8 cellular contexts compared by ENCODE assay signal in the genomic region with DNA sequence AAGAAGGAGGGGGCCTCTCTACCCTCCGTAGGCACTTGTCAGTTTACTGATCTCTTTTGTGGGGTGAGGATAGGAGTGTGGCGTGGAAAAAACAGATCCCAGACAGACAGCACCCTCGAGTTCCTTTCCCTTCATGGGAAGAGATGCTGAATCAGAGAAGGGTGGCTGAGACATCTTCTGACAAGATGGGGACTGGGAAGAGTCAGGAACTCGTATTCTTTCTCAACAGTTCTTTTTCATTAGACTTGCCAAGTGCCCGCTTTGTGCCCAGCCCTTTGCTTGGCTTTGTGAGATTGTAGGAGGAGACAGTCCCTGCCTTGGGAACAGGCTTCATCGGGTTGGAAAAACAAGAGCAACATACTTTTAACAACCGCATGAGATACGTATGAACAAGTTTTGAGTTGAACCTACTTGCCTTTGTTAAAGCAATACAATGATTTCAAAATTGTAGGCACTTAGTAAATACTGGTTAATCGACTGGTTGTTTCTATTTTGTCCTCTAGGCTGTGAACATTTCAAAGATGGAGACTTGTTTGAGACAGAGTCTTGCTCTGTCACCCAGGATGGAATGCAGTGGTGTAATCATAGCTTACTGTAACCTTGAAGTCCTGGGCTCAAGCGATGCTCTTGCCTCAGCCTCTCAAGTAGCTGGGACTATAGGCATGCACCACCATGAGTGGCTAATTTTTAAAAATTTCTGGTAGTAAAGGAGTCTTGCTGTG. TPM values are rescaled to one million over a fixed set of nuclear protein-coding genes. Genes with fewer than 3 reads are reported as not detected.
DNase-seq lines count a peak whose midpoint lies in the region; ATAC-seq, FAIRE-seq and TF ChIP-seq lines count a peak whose summit lies in the region.

No MANE protein-coding gene starts in this region.

- H3K9me3 ChIP-seq in endothelial cell of umbilical vein (replicated peaks; ENCODE audit: control insufficient read depth, insufficient read depth, low read length) = no peaks in the 10 kb centered on the region
- no peaks in the 10 kb centered on the region for H3K9me3 ChIP-seq in neural progenitor cell (ENCODE audit: low read depth)

- dilution Hi-C loops in endothelial cell of umbilical vein (cut with MboI; ENCODE audit: extremely low pct_ligation_motif_present, low sequenced_read_pairs) = no loop called here

- peak overlapping the region; percentile 96 for H3K4me2 ChIP-seq in endothelial cell of umbilical vein (ENCODE audit: insufficient read depth, low read length)
- peak overlapping the region; percentile 92 for H3K4me2 ChIP-seq in neural progenitor cell

- H3K4me3 ChIP-seq in endothelial cell of umbilical vein (replicated peaks in 1 of 3; ENCODE audit: insufficient read depth in 1 of 3, low read depth in 1 of 3, low read length in 3 of 3) (peak overlapping the region; percentile 21 to 91 (median 87)), neural progenitor cell (peak overlapping the region; percentile 88)

- peak overlapping the region; percentile 97 for H3K27ac Mint-ChIP-seq in stimulated activated naive CD8-positive, alpha-beta T cell treated with anti-CD3 and anti-CD28 coated beads, Interleukin-15, Interleukin-2, amounts not matched to agents 100 ng/mL and 50 ng/mL, for 24 hours
- H3K27ac Mint-ChIP-seq in neural progenitor cell = peak overlapping the region; percentile 96

- intact Hi-C loops in endothelial cell of umbilical vein (cut with micrococcal nuclease) = loop anchor here (2.0 kb wide), 1 partner anchor 39 kb away; no protein-coding TSS in a partner anchor

- H2AFZ ChIP-seq in endothelial cell of umbilical vein (ENCODE audit: low read depth, low read length) (peak overlapping the region; percentile 45), neural progenitor cell (replicated peaks) (no peak overlapping the region)

- peaks cover 0 to 4% of the 10 kb centered on the region in 2 experiments for H3K36me3 ChIP-seq in endothelial cell of umbilical vein (ENCODE audit: control insufficient read depth in 2 of 2, extremely low read depth in 1 of 2, insufficient read depth in 2 of 2, low read length in 2 of 2)
- H3K36me3 ChIP-seq in neural progenitor cell = no peaks in the 10 kb centered on the region

- H3K4me1 ChIP-seq in endothelial cell of umbilical vein (ENCODE audit: control insufficient read depth, extremely low read depth, insufficient read depth, low read length) = peaks cover 11% of the 10 kb centered on the region
- peaks cover 33% of the 10 kb centered on the region for H3K4me1 ChIP-seq in neural progenitor cell

- no peaks in the 10 kb centered on the region for H4K20me1 ChIP-seq in endothelial cell of umbilical vein (replicated peaks; ENCODE audit: control insufficient read depth, extremely low read depth, insufficient read depth, low read length)
- H4K20me1 ChIP-seq in neural progenitor cell (ENCODE audit: low read depth) = peaks cover 27% of the 10 kb centered on the region

- peak overlapping the region; percentile 81 for H3K9ac ChIP-seq in endothelial cell of umbilical vein (replicated peaks; ENCODE audit: extremely low read depth, insufficient read depth, low read length)
- peak overlapping the region; percentile 87 for H3K9ac ChIP-seq in neural progenitor cell

- no peak for TF ChIP-seq POLR2A in endothelial cell of umbilical vein (IDR thresholded peaks at IDR 0.05; ENCODE audit: low read depth, low read length)

- peaks cover 71% of the 10 kb centered on the region for H3K4me1 Mint-ChIP-seq in stimulated activated naive CD8-positive, alpha-beta T cell treated with anti-CD3 and anti-CD28 coated beads, Interleukin-15, Interleukin-2, amounts not matched to agents 100 ng/mL and 50 ng/mL, for 24 hours (ENCODE audit: low read depth)
- peaks cover 37% of the 10 kb centered on the region for H3K4me1 Mint-ChIP-seq in neural progenitor cell

- H3K79me2 ChIP-seq in endothelial cell of umbilical vein (ENCODE audit: control insufficient read depth, insufficient read depth, low read length) (peaks cover 50% of the 10 kb centered on the region), neural progenitor cell (ENCODE audit: low read depth) (peaks cover 57% of the 10 kb centered on the region)

- POLR2A ChIA-PET in RWPE1 (lab: Yijun Ruan, JAX; ENCODE audit: low non-redundant PET) = no interaction called here
- POLR2A ChIA-PET in endothelial cell of umbilical vein (lab: Charles Lee) = no interaction called here

- H3K36me3 Mint-ChIP-seq in stimulated activated naive CD8-positive, alpha-beta T cell treated with anti-CD3 and anti-CD28 coated beads, Interleukin-15, Interleukin-2, amounts not matched to agents 100 ng/mL and 50 ng/mL, for 24 hours (ENCODE audit: low read depth) = peaks cover 44% of the 10 kb centered on the region
- H3K36me3 Mint-ChIP-seq in neural progenitor cell = peaks cover 12% of the 10 kb centered on the region

- no peaks in the 10 kb centered on the region for H3K9me3 Mint-ChIP-seq in stimulated activated naive CD8-positive, alpha-beta T cell treated with anti-CD3 and anti-CD28 coated beads, Interleukin-15, Interleukin-2, amounts not matched to agents 100 ng/mL and 50 ng/mL, for 24 hours
- H3K9me3 Mint-ChIP-seq in neural progenitor cell = no peaks in the 10 kb centered on the region

- H3K27me3 Mint-ChIP-seq in stimulated activated naive CD8-positive, alpha-beta T cell treated with anti-CD3 and anti-CD28 coated beads, Interleukin-15, Interleukin-2, amounts not matched to agents 100 ng/mL and 50 ng/mL, for 24 hours = no peaks in the 10 kb centered on the region
- peaks cover 5% of the 10 kb centered on the region for H3K27me3 Mint-ChIP-seq in neural progenitor cell (ENCODE audit: insufficient read depth, low read depth)

- CTCF ChIA-PET in RWPE1 (lab: Yijun Ruan, JAX) = interaction anchor here (0.7 kb wide), 1 partner anchor 643 kb away, joined by 3 read pairs; no protein-coding TSS in a partner anchor
- CTCF ChIA-PET in endothelial cell of umbilical vein (lab: Charles Lee) = interaction anchor here (1.4 to 2.2 kb wide), 2 partner anchors 241 to 254 kb away, joined by 4 to 9 read pairs; partner anchors contain the start of gene STIM1

- no peaks in the 10 kb centered on the region for H3K9me1 ChIP-seq in endothelial cell of umbilical vein (replicated peaks; ENCODE audit: control insufficient read depth, extremely low read depth, insufficient read depth, low read length)

- peak overlapping the region; percentile 99 for H3K4me3 Mint-ChIP-seq in stimulated activated naive CD8-positive, alpha-beta T cell treated with anti-CD3 and anti-CD28 coated beads, Interleukin-15, Interleukin-2, amounts not matched to agents 100 ng/mL and 50 ng/mL, for 24 hours
- peak overlapping the region; percentile 97 for H3K4me3 Mint-ChIP-seq in neural progenitor cell

- no peak for TF ChIP-seq CTCF in RWPE1 (conservative IDR thresholded peaks at IDR 0.05; ENCODE audit: low read depth)
- no peak for TF ChIP-seq CTCF in endothelial cell of umbilical vein (IDR thresholded peaks at IDR 0.05; ENCODE audit: extremely low read depth in 1 of 2, insufficient read depth in 1 of 2, low read depth in 1 of 2, low read length in 2 of 2)
- no peak for TF ChIP-seq CTCF in neural progenitor cell (IDR thresholded peaks at IDR 0.05)

- BruUV-seq in endothelial cell of umbilical vein (replicated peaks; lab: Mats Ljungman, UMichigan) = no TSS peak

- H3K27ac ChIP-seq in RWPE1 = peak overlapping the region; percentile 95
- peak overlapping the region; percentile 66 for H3K27ac ChIP-seq in endothelial cell of umbilical vein (ENCODE audit: insufficient read depth, low read depth, low read length)
- no peak overlapping the region for H3K27ac ChIP-seq in neural progenitor cell

- no peak for DNase-seq in stimulated activated naive CD8-positive, alpha-beta T cell treated with anti-CD3 and anti-CD28 coated beads, Interleukin-15, Interleukin-2, amounts not matched to agents 100 U/mL and 50 U/mL, for 24 hours
- DNase-seq in RWPE1 (ENCODE audit: low spot score) (peak; percentile 18), endothelial cell of umbilical vein (ENCODE audit: low read depth, low spot score) (peak; percentile 20), neural progenitor cell (ENCODE audit: low spot score) (no peak), NCI-H2171 treated with DMSO at 0.1 percent for 48 hours (lab: John Stamatoyannopoulos, UW) (no peak)

- ATAC-seq in stimulated activated naive CD8-positive, alpha-beta T cell treated with anti-CD3 and anti-CD28 coated beads, Interleukin-15, Interleukin-2, amounts not matched to agents 100 U/mL and 50 U/mL, for 24 hours = no peak
- ATAC-seq in GM18511 (IDR thresholded peaks at IDR 0.05; ENCODE audit: unreplicated experiment) (no peak), HG03442 (IDR thresholded peaks at IDR 0.05; ENCODE audit: unreplicated experiment) (no peak)

- H3K27me3 ChIP-seq in endothelial cell of umbilical vein (ENCODE audit: control insufficient read depth in 2 of 2, insufficient read depth in 2 of 2, low read length in 2 of 2) (no peaks in the 10 kb centered on the region), neural progenitor cell (no peaks in the 10 kb centered on the region)

- peaks cover 14% of the 10 kb centered on the region for H3F3A ChIP-seq in neural progenitor cell (ENCODE audit: low read depth)

- FAIRE-seq in endothelial cell of umbilical vein (lab: Jason Lieb, UNC) = peak; percentile 78

TF ChIP-seq in endothelial cell of umbilical vein, 7 proteins besides CTCF, POLR2A, EP300 and RAD21:
- TF ChIP-seq MAX (IDR thresholded peaks at IDR 0.05; ENCODE audit: insufficient read depth, insufficient read length) = no peak
- TF ChIP-seq FOS (IDR thresholded peaks at IDR 0.05; ENCODE audit: borderline replicate concordance, insufficient read depth, low read length) = no peak
- no peak for TF ChIP-seq MYC (IDR thresholded peaks at IDR 0.05; ENCODE audit: low read depth, low read length)
- no peak for TF ChIP-seq JUN (IDR thresholded peaks at IDR 0.05; ENCODE audit: borderline replicate concordance, insufficient read depth, insufficient read length, low read depth)
- TF ChIP-seq EZH2 (IDR thresholded peaks at IDR 0.05; ENCODE audit: borderline replicate concordance, low read depth, low read length, severe bottlenecking) = no peak
- no peak for TF ChIP-seq GATA2 (IDR thresholded peaks at IDR 0.05; ENCODE audit: insufficient read depth, insufficient read length, low read depth, low read length)
- TF ChIP-seq POLR2AphosphoS5 (IDR thresholded peaks at IDR 0.05; ENCODE audit: insufficient read depth, low read depth, low read length) = no peak

RNA-seq across cellular contexts. Expression of gene RRM1, which starts 1.1 kb away (rescaled TPM):
- 109 and 112 TPM in 2 replicates for total RNA-seq in endothelial cell of umbilical vein
- 42.5 and 55.3 TPM in 2 replicates for polyA plus RNA-seq in endothelial cell of umbilical vein
- 52.2 and 66.7 TPM in 2 replicates for polyA plus RNA-seq in endothelial cell of umbilical vein (2011; cell fraction: cytosol; rRNA removed)
- 61.5 and 71.2 TPM in 2 replicates for polyA plus RNA-seq in endothelial cell of umbilical vein (2011; cell fraction: nucleus; rRNA removed)
- 71.0 and 126 TPM in 2 replicates for polyA plus RNA-seq in endothelial cell of umbilical vein (2012)
- 149 TPM in 2 replicates for polyA minus RNA-seq in endothelial cell of umbilical vein
- 212 TPM for polyA minus RNA-seq in endothelial cell of umbilical vein (2011; cell fraction: cytosol; rRNA and poly(A)+ RNA removed)
- polyA minus RNA-seq in endothelial cell of umbilical vein (2011; cell fraction: nucleus; rRNA and poly(A)+ RNA removed) = 66.6 and 98.0 TPM in 2 replicates
- total RNA-seq in neural progenitor cell (ENCODE audit: low replicate concordance) = 192 and 264 TPM in 2 replicates

Comparison
In these comparisons a context has a peak if more than half of its experiments do, and no peak if none do; other contexts are left out.
1. DNase-seq: peak in RWPE1 (single experiment) and endothelial cell of umbilical vein (single experiment); none in stimulated activated naive CD8-positive, alpha-beta T cell treated with anti-CD3 and anti-CD28 coated beads, Interleukin-15, Interleukin-2, amounts not matched to agents 100 U/mL and 50 U/mL, for 24 hours (single experiment), neural progenitor cell (single experiment) and NCI-H2171 treated with DMSO at 0.1 percent for 48 hours (single experiment).